Comparison of ENCODE assay signal across 1 cellular context in genomic region chr1:162015196-162015595, GRCh38.
TF ChIP-seq lines count a peak whose summit lies in the region.

No MANE protein-coding gene starts in this region.

TF ChIP-seq in H1, 55 proteins besides CTCF, POLR2A, EP300 and RAD21 (continued from another document):
- no peak for TF ChIP-seq CHD7 (IDR thresholded peaks at IDR 0.05; ENCODE audit: insufficient replicate concordance, low read length)
- TF ChIP-seq TBP (IDR thresholded peaks at IDR 0.05; ENCODE audit: low read depth, low read length) = no peak
- TF ChIP-seq KDM1A (IDR thresholded peaks at IDR 0.05; ENCODE audit: borderline replicate concordance, low read length) = no peak
- no peak for TF ChIP-seq RXRA (IDR thresholded peaks at IDR 0.05; ENCODE audit: insufficient read depth, low read depth, low read length)
- TF ChIP-seq ATF3 (IDR thresholded peaks at IDR 0.05; ENCODE audit: insufficient read depth, low read depth, low read length) = no peak
- no peak for TF ChIP-seq CEBPB (IDR thresholded peaks at IDR 0.05; ENCODE audit: low read depth, low read length)
- TF ChIP-seq SAP30 (IDR thresholded peaks at IDR 0.05; ENCODE audit: insufficient read depth, insufficient replicate concordance, low read length) = no peak
- TF ChIP-seq JUND (IDR thresholded peaks at IDR 0.05; ENCODE audit: low read length) = no peak
- no peak for TF ChIP-seq ZNF274 (IDR thresholded peaks at IDR 0.05; ENCODE audit: borderline replicate concordance, extremely low read depth, low read length)
- TF ChIP-seq HDAC2 (IDR thresholded peaks at IDR 0.05; ENCODE audit: borderline replicate concordance in 1 of 2, low read depth in 2 of 2, low read length in 2 of 2) = no peak
TF ChIP-seq in H1: peak in this region for 0.
